ENCODE assay signal across 24 cellular contexts in the genomic region with DNA sequence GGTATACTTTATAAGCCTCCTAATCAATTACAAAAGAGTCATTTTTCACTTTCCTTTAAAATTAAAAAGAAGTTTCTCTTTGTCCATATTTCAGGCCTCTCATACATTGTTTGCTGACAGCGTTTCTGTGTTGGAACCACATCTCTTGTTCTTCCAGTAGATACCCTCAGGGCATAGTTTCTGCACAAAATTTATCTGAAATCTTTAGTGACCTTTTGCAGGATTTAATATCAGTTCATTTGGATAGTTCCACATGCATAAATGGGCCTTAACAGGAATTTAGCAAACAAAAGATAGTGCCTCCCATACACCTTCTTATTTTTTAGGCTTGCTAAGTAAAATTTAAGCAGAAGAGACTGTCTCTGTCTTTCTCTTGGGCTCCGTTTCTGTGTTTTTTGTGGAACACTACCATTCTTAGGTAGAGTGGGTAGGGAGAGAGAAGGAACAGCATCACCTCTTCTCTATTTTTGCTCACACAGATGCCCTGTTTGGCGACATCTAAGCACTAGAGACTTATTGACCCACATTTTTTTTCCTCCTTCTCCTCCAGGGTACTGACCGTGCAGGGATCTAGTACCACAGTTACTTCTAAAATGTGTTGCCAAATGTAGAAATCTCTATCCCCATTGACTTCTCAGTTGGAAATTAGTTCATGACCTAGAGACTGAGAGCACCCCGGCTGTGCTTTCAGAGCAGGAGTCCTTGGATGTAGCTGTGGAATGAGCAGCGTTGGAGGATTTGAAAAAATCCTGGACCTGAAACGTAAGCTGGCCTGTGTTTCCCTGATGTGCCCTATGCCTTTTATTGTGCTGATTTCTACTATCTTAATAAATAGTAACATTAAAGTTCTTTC.
"Had no signal": no experiment of that assay in that cellular context is flagged by ENCODE, and none has a peak within 500 bp of the region (broad histone marks: within the 10 kb centered on the region; RNA-seq: fewer than 3 reads in every experiment).

No MANE protein-coding gene starts in this region.

- H3K27me3 ChIP-seq: brain microvascular endothelial cell, esophagus squamous epithelium, right lobe of liver, uterus had no signal

- H3K4me3 ChIP-seq: esophagus squamous epithelium, left ventricle myocardium inferior, right lobe of liver, uterus had no signal

- H3K36me3 ChIP-seq: brain microvascular endothelial cell, esophagus squamous epithelium, left ventricle myocardium inferior, right lobe of liver, uterus had no signal

- H3K4me1 ChIP-seq: uterus had no signal

- H3K27ac ChIP-seq: brain microvascular endothelial cell, epithelial cell of prostate, esophagus squamous epithelium, left ventricle myocardium inferior, right lobe of liver, uterus had no signal

- DNase-seq: activated CD4-positive, alpha-beta memory T cell treated with anti-CD3 and anti-CD28 coated beads for 36 hours; activated CD4-positive, alpha-beta T cell treated with anti-CD3 and anti-CD28 coated beads for 4 hours; activated CD8-positive, alpha-beta memory T cell treated with anti-CD3 and anti-CD28 coated beads, Interleukin-2, amount 50 U/mL, for 48 hours; activated gamma-delta T cell treated with Interleukin-2 at 50 U/mL for 16 hours; activated naive CD4-positive, alpha-beta T cell treated with anti-CD3 and anti-CD28 coated beads, Interleukin-2, amount 50 U/mL, for 16 hours; activated T-cell treated with anti-CD3 and anti-CD28 coated beads, Interleukin-2, amount 50 U/mL, for 4 hours; amniotic stem cell; brain microvascular endothelial cell; effector CD4-positive, alpha-beta T cell; esophagus squamous epithelium; islet precursor cell; left ventricle myocardium inferior; naive B cell; posterior cingulate gyrus; right lobe of liver; stimulated activated CD4-positive, alpha-beta T cell treated with anti-CD3 and anti-CD28 coated beads, Interleukin-4, amount 100 ng/mL, for 1 hour; T-helper 1 cell; uterus had no signal

- H3K4me3 Mint-ChIP-seq: activated CD4-positive, alpha-beta memory T cell treated with anti-CD3 and anti-CD28 coated beads for 36 hours; activated T-cell treated with anti-CD3 and anti-CD28 coated beads, Interleukin-2, amount 50 U/mL, for 4 hours; activated T-helper 17 cell treated with anti-CD3 and anti-CD28 coated beads, Interleukin-2, amount 50 U/mL, for 72 hours; naive B cell; neural crest cell; stimulated activated naive CD8-positive, alpha-beta T cell treated with anti-CD3 and anti-CD28 coated beads, Interleukin-15, Interleukin-2, amounts not matched to agents 100 ng/mL and 50 ng/mL, for 24 hours; T-helper 2 cell treated with Interferon-gamma antibody and Interleukin-4, amounts not matched to agents 5 μg/mL and 100 μg/mL, for 36 hours; type B pancreatic cell had no signal

- H3K36me3 Mint-ChIP-seq: naive B cell had no signal

- H3K27ac Mint-ChIP-seq: activated CD4-positive, alpha-beta memory T cell treated with anti-CD3 and anti-CD28 coated beads for 36 hours; activated T-helper 17 cell treated with anti-CD3 and anti-CD28 coated beads, Interleukin-2, amount 50 U/mL, for 72 hours; stimulated activated naive CD8-positive, alpha-beta T cell treated with anti-CD3 and anti-CD28 coated beads, Interleukin-15, Interleukin-2, amounts not matched to agents 100 ng/mL and 50 ng/mL, for 24 hours; T-helper 2 cell treated with Interferon-gamma antibody and Interleukin-4, amounts not matched to agents 5 μg/mL and 100 μg/mL, for 36 hours; type B pancreatic cell had no signal

- ATAC-seq: activated T-cell treated with anti-CD3 and anti-CD28 coated beads, Interleukin-2, amount 50 U/mL, for 4 hours; activated T-helper 17 cell treated with anti-CD3 and anti-CD28 coated beads, Interleukin-2, amount 50 U/mL, for 72 hours; right lobe of liver had no signal

- H3K9me3 ChIP-seq: esophagus squamous epithelium, left ventricle myocardium inferior, right lobe of liver, uterus had no signal

- H3K27me3 Mint-ChIP-seq: activated CD4-positive, alpha-beta memory T cell treated with anti-CD3 and anti-CD28 coated beads for 36 hours; activated T-helper 17 cell treated with anti-CD3 and anti-CD28 coated beads, Interleukin-2, amount 50 U/mL, for 72 hours; naive B cell; stimulated activated naive CD8-positive, alpha-beta T cell treated with anti-CD3 and anti-CD28 coated beads, Interleukin-15, Interleukin-2, amounts not matched to agents 100 ng/mL and 50 ng/mL, for 24 hours; type B pancreatic cell had no signal

- H3K9me3 Mint-ChIP-seq: activated CD4-positive, alpha-beta memory T cell treated with anti-CD3 and anti-CD28 coated beads for 36 hours; activated T-cell treated with anti-CD3 and anti-CD28 coated beads, Interleukin-2, amount 50 U/mL, for 4 hours; activated T-helper 17 cell treated with anti-CD3 and anti-CD28 coated beads, Interleukin-2, amount 50 U/mL, for 72 hours; naive B cell; neural crest cell; stimulated activated naive CD8-positive, alpha-beta T cell treated with anti-CD3 and anti-CD28 coated beads, Interleukin-15, Interleukin-2, amounts not matched to agents 100 ng/mL and 50 ng/mL, for 24 hours; T-helper 2 cell treated with Interferon-gamma antibody and Interleukin-4, amounts not matched to agents 5 μg/mL and 100 μg/mL, for 36 hours had no signal
